In the genomic region with DNA sequence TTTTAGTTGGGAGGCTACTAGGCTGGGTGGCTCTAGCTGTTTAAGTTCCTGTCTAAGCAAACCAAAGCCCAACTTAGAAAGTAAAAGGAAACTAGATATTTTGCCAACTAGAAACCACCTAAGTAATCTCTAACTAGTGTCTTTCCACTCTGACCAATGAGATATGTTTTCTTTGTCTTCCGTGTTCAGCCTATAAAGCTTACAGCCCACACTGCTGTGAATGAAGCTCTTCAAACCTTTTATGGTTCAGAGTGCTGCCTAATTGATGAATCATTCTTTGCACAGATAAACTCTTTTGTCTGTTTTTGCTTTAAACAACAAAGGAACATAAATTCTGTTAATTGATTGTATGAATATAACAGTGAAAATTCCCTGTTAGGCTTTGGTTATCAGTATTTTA, we compare ENCODE assay signal across 10 cellular contexts.
DNase-seq lines count a peak whose midpoint lies in the region; ATAC-seq and TF ChIP-seq lines count a peak whose summit lies in the region.
"Had no signal": no experiment of that assay in that cellular context is flagged by ENCODE, and none has a peak within 500 bp of the region (broad histone marks: within the 10 kb centered on the region; RNA-seq: fewer than 3 reads in every experiment).

No MANE protein-coding gene starts in this region.

- peaks cover 80% of the 10 kb centered on the region for H3K4me1 Mint-ChIP-seq in activated T-helper 1 cell treated with anti-CD3 and anti-CD28 coated beads, Interleukin-12 subunit alpha, Interleukin-12 subunit beta, Interleukin-2, Interleukin-4 antibody, amounts not matched to agents 30 ng/mL and 10 ng/mL and 1 ng/mL, durations not matched to agents 14 hours and 24 hours and 36 hours (ENCODE audit: low read depth)
- H3K4me1 Mint-ChIP-seq: nephron had no signal

- ATAC-seq in HG03196 (IDR thresholded peaks at IDR 0.05; ENCODE audit: unreplicated experiment) (peak; percentile 37), mucosa of descending colon (peak; percentile 97), GM19023 (IDR thresholded peaks at IDR 0.05; ENCODE audit: unreplicated experiment) (no peak), HG03439 (IDR thresholded peaks at IDR 0.05; ENCODE audit: unreplicated experiment) (no peak), GM18858 (IDR thresholded peaks at IDR 0.05; ENCODE audit: unreplicated experiment) (no peak)

- H3K4me3 Mint-ChIP-seq in activated T-helper 1 cell treated with anti-CD3 and anti-CD28 coated beads, Interleukin-12 subunit alpha, Interleukin-12 subunit beta, Interleukin-2, Interleukin-4 antibody, amounts not matched to agents 30 ng/mL and 10 ng/mL and 1 ng/mL, durations not matched to agents 14 hours and 24 hours and 36 hours = no peak overlapping the region
- H3K4me3 Mint-ChIP-seq: nephron had no signal

- H3K9me3 ChIP-seq in mucosa of descending colon = no peaks in the 10 kb centered on the region

- no peaks in the 10 kb centered on the region for H3K36me3 ChIP-seq in mucosa of descending colon (ENCODE audit: low read depth)

- H3K27me3 Mint-ChIP-seq in activated T-helper 1 cell treated with anti-CD3 and anti-CD28 coated beads, Interleukin-12 subunit alpha, Interleukin-12 subunit beta, Interleukin-2, Interleukin-4 antibody, amounts not matched to agents 30 ng/mL and 10 ng/mL and 1 ng/mL, durations not matched to agents 14 hours and 24 hours and 36 hours (ENCODE audit: insufficient read depth) = no peaks in the 10 kb centered on the region

- peaks cover 36% of the 10 kb centered on the region for H3K36me3 Mint-ChIP-seq in activated T-helper 1 cell treated with anti-CD3 and anti-CD28 coated beads, Interleukin-12 subunit alpha, Interleukin-12 subunit beta, Interleukin-2, Interleukin-4 antibody, amounts not matched to agents 30 ng/mL and 10 ng/mL and 1 ng/mL, durations not matched to agents 14 hours and 24 hours and 36 hours (ENCODE audit: low read depth)

- DNase-seq in DMS53 treated with DMSO at 0.1 percent for 48 hours (lab: John Stamatoyannopoulos, UW; ENCODE audit: unreplicated experiment) (peak; percentile 57), mucosa of descending colon (no peak), amniotic stem cell (lab: John Stamatoyannopoulos, UW) (no peak)
- DNase-seq in activated T-helper 1 cell treated with anti-CD3 and anti-CD28 coated beads, Interleukin-12 subunit alpha, Interleukin-12 subunit beta, Interleukin-2, Interleukin-4 antibody, amounts not matched to agents 30 ng/mL and 10 ng/mL and 1 ng/mL, durations not matched to agents 14 hours and 24 hours and 36 hours (ENCODE audit: low spot score) = no peak
- DNase-seq: cortex of kidney had no signal

- TF ChIP-seq CTCF in mucosa of descending colon (IDR thresholded peaks at IDR 0.05) = no peak

- H3K27ac Mint-ChIP-seq in activated T-helper 1 cell treated with anti-CD3 and anti-CD28 coated beads, Interleukin-12 subunit alpha, Interleukin-12 subunit beta, Interleukin-2, Interleukin-4 antibody, amounts not matched to agents 30 ng/mL and 10 ng/mL and 1 ng/mL, durations not matched to agents 14 hours and 24 hours and 36 hours = peak overlapping the region; percentile 61
- H3K27ac Mint-ChIP-seq: nephron had no signal

- intact Hi-C loops in activated T-helper 1 cell treated with anti-CD3 and anti-CD28 coated beads, Interleukin-12 subunit alpha, Interleukin-12 subunit beta, Interleukin-2, Interleukin-4 antibody, amounts not matched to agents 30 ng/mL and 10 ng/mL and 1 ng/mL, durations not matched to agents 14 hours and 24 hours and 36 hours (cut with micrococcal nuclease) = loop anchor here (5.0 kb wide), 3 partner anchors 39 to 369 kb away; no protein-coding TSS in a partner anchor
- intact Hi-C loops in mucosa of descending colon (cut with DNase I, micrococcal nuclease) = no loop called here

- H3K4me3 ChIP-seq in mucosa of descending colon = no peak overlapping the region

- no peaks in the 10 kb centered on the region for H3K9me3 Mint-ChIP-seq in activated T-helper 1 cell treated with anti-CD3 and anti-CD28 coated beads, Interleukin-12 subunit alpha, Interleukin-12 subunit beta, Interleukin-2, Interleukin-4 antibody, amounts not matched to agents 30 ng/mL and 10 ng/mL and 1 ng/mL, durations not matched to agents 14 hours and 24 hours and 36 hours
- H3K9me3 Mint-ChIP-seq: nephron had no signal

- peaks cover 5% of the 10 kb centered on the region for H3K4me1 ChIP-seq in mucosa of descending colon (ENCODE audit: low read depth)

Comparison
In these comparisons a context has a peak if more than half of its experiments do, and no peak if none do; other contexts are left out.
1. ATAC-seq: peak in HG03196 (single experiment) and mucosa of descending colon (single experiment); none in GM19023 (single experiment), HG03439 (single experiment) and GM18858 (single experiment).